Comparison of ENCODE assay signal across 13 cellular contexts in the genomic region with DNA sequence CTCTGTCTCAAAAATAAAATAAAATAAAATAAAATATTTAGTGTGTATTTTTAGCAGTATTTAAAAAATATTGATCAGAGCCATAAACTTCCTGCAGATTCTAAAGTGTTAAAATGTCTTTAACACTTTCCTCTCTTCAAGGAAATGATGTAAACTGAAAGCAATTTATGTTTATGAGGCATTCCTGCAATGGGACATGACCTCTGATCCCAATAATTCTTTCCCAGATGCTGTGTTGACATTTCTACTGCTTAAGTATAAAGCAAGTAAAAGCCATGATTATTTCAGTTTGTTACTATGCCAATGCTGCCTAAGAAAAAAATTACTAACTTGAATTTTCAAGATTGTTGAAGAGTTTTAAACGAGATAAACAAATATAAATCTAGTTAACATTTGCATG. TPM values are rescaled to one million over a fixed set of nuclear protein-coding genes. Genes with fewer than 3 reads are reported as not detected.
DNase-seq lines count a peak whose midpoint lies in the region; ATAC-seq and TF ChIP-seq lines count a peak whose summit lies in the region.
"Had no signal": no experiment of that assay in that cellular context is flagged by ENCODE, and none has a peak within 500 bp of the region (broad histone marks: within the 10 kb centered on the region; RNA-seq: fewer than 3 reads in every experiment).

No MANE protein-coding gene starts in this region.

- no peak overlapping the region for H3K18ac ChIP-seq in mesenchymal stem cell (ENCODE audit: low read depth in 1 of 2, low read length in 2 of 2)

- no peaks in the 10 kb centered on the region for H3K9me3 Mint-ChIP-seq in activated T-cell treated with anti-CD3 and anti-CD28 coated beads, Interleukin-2, amount 50 U/mL, for 72 hours
- H3K9me3 Mint-ChIP-seq: brain had no signal

- no peak overlapping the region for H2AFZ ChIP-seq in mesenchymal stem cell (ENCODE audit: low read depth, low read length)

- H3K36me3 ChIP-seq in BJ (ENCODE audit: control insufficient read depth, insufficient read depth, low read length), result no peaks in the 10 kb centered on the region
- H3K36me3 ChIP-seq in mesenchymal stem cell (ENCODE audit: control insufficient read depth in 1 of 2, insufficient read depth in 2 of 2, low read depth in 1 of 2, low read length in 2 of 2), result no peaks in the 10 kb centered on the region
- H3K36me3 ChIP-seq: thyroid gland had no signal

- no peak overlapping the region for H3K4me3 Mint-ChIP-seq in activated T-cell treated with anti-CD3 and anti-CD28 coated beads, Interleukin-2, amount 50 U/mL, for 72 hours
- H3K4me3 Mint-ChIP-seq: brain had no signal

- POLR2A ChIA-PET in BJ (lab: Charles Lee), result interaction anchor here (0.7 kb wide), 1 partner anchor 19 kb away, joined by 3 read pairs; no protein-coding TSS in a partner anchor

- no peak overlapping the region for H3K4me2 ChIP-seq in mesenchymal stem cell (ENCODE audit: low read length, poor library complexity, severe bottlenecking)

- no peak overlapping the region for H3K23ac ChIP-seq in mesenchymal stem cell (ENCODE audit: low read length in 2 of 2)

- H3K27me3 Mint-ChIP-seq in activated T-cell treated with anti-CD3 and anti-CD28 coated beads, Interleukin-2, amount 50 U/mL, for 72 hours (ENCODE audit: low read depth), result no peaks in the 10 kb centered on the region
- H3K27me3 Mint-ChIP-seq: brain had no signal

- no peak overlapping the region for H3K27ac Mint-ChIP-seq in activated T-cell treated with anti-CD3 and anti-CD28 coated beads, Interleukin-2, amount 50 U/mL, for 72 hours
- H3K27ac Mint-ChIP-seq: brain had no signal

- no peak overlapping the region for H2BK5ac ChIP-seq in mesenchymal stem cell (ENCODE audit: low read depth, low read length, poor library complexity, severe bottlenecking)

- no peaks in the 10 kb centered on the region for H3K79me1 ChIP-seq in mesenchymal stem cell (replicated peaks; ENCODE audit: low read length, poor library complexity, severe bottlenecking)

- peaks cover 0 to 6% of the 10 kb centered on the region in 2 donors for H3K36me3 Mint-ChIP-seq in activated T-cell treated with anti-CD3 and anti-CD28 coated beads, Interleukin-2, amount 50 U/mL, for 72 hours (ENCODE audit: insufficient read depth in 2 of 2)
- H3K36me3 Mint-ChIP-seq: brain had no signal

- CTCF ChIA-PET in BJ (lab: Yijun Ruan, JAX), result interaction anchor here (1.0 to 1.9 kb wide), 3 partner anchors 11 to 196 kb away, joined by 3 to 4 read pairs (median 4); no protein-coding TSS in a partner anchor

- no peak overlapping the region for H3K9ac ChIP-seq in mesenchymal stem cell (ENCODE audit: low read length)

- WGBS in mesenchymal stem cell, result no CpG with 5 or more reads among the region's 1 CpG

- H2BK12ac ChIP-seq in mesenchymal stem cell (ENCODE audit: low read length in 2 of 2), result no peak overlapping the region

- no peaks in the 10 kb centered on the region for H3K27me3 ChIP-seq in BJ (ENCODE audit: control insufficient read depth, insufficient read depth, low read length)
- H3K27me3 ChIP-seq in mesenchymal stem cell (ENCODE audit: control insufficient read depth in 1 of 2, insufficient read depth in 1 of 2, low read length in 2 of 2), result no peaks in the 10 kb centered on the region
- H3K27me3 ChIP-seq: thyroid gland had no signal

- H4K91ac ChIP-seq in mesenchymal stem cell (ENCODE audit: low read length), result no peak overlapping the region

- H3K14ac ChIP-seq in mesenchymal stem cell (ENCODE audit: low read length in 2 of 2), result no peak overlapping the region

- no peak for TF ChIP-seq CTCF in BJ (IDR thresholded peaks at IDR 0.05; ENCODE audit: insufficient read depth, low read depth, low read length)

- peak; percentile 96 for DNase-seq in BJ (ENCODE audit: low read depth)
- DNase-seq in M059J (ENCODE audit: low read depth), result peak; percentile 92
- peak; percentile 48 for DNase-seq in cerebellar cortex (ENCODE audit: low spot score)
- DNase-seq in mesenchymal stem cell, result peak; percentile 86
- DNase-seq in stimulated activated naive CD8-positive, alpha-beta T cell treated with anti-CD3 and anti-CD28 coated beads, Interleukin-15, Interleukin-2, amounts not matched to agents 100 U/mL and 50 U/mL, for 24 hours, result no peak
- no peak for DNase-seq in cerebellum (ENCODE audit: low spot score)
- DNase-seq in activated T-cell treated with anti-CD3 and anti-CD28 coated beads, Interleukin-2, amount 50 U/mL, for 72 hours, result no peak
- DNase-seq in activated T-cell treated with anti-CD3 and anti-CD28 coated beads for 4 hours, result no peak
- DNase-seq: NCI-H2029; stimulated activated CD4-positive, alpha-beta T cell treated with anti-CD3 and anti-CD28 coated beads, Interleukin-4, amount 100 ng/mL, for 24 hours; thyroid gland had no signal

- H3K27ac ChIP-seq in mesenchymal stem cell (ENCODE audit: low read length, poor library complexity, severe bottlenecking), result no peak overlapping the region
- H3K27ac ChIP-seq: thyroid gland had no signal

- no peak overlapping the region for H4K8ac ChIP-seq in mesenchymal stem cell (ENCODE audit: low read length)

- no peak overlapping the region for H2BK120ac ChIP-seq in mesenchymal stem cell (ENCODE audit: low read depth, low read length)

- H3K4me3 ChIP-seq in BJ (ENCODE audit: low read depth, low read length) (no peak overlapping the region), mesenchymal stem cell (ENCODE audit: insufficient read depth in 1 of 2, low read depth in 1 of 2, low read length in 2 of 2) (no peak overlapping the region)
- H3K4me3 ChIP-seq: HAP-1, thyroid gland had no signal

- peaks cover 22% of the 10 kb centered on the region for H3K4me1 Mint-ChIP-seq in activated T-cell treated with anti-CD3 and anti-CD28 coated beads, Interleukin-2, amount 50 U/mL, for 72 hours (ENCODE audit: low read depth)

- H3K9me3 ChIP-seq in mesenchymal stem cell (ENCODE audit: control insufficient read depth, low read length), result no peaks in the 10 kb centered on the region
- H3K9me3 ChIP-seq: HAP-1, thyroid gland had no signal

- no peak overlapping the region for H2AK5ac ChIP-seq in mesenchymal stem cell (ENCODE audit: low read length, severe bottlenecking)

- peaks cover 14% of the 10 kb centered on the region for H3K4me1 ChIP-seq in mesenchymal stem cell (ENCODE audit: control insufficient read depth, insufficient read depth, low read depth, low read length)

- H3K4ac ChIP-seq in mesenchymal stem cell (ENCODE audit: low read depth in 1 of 2, low read length in 2 of 2), result no peak overlapping the region

- ATAC-seq in stimulated activated naive CD8-positive, alpha-beta T cell treated with anti-CD3 and anti-CD28 coated beads, Interleukin-15, Interleukin-2, amounts not matched to agents 100 U/mL and 50 U/mL, for 24 hours, result no peak
- ATAC-seq in activated T-cell treated with anti-CD3 and anti-CD28 coated beads, Interleukin-2, amount 50 U/mL, for 72 hours (replicated peaks in 1 of 2), result no peak

- no peak overlapping the region for H2BK15ac ChIP-seq in mesenchymal stem cell (ENCODE audit: low read depth, poor library complexity, severe bottlenecking)

RNA-seq across cellular contexts. Expression of gene COQ2, which starts 29.0 kb away (rescaled TPM):
- 14.5 and 21.0 TPM in 2 replicates for polyA plus RNA-seq in BJ (2011; rRNA removed)
- polyA minus RNA-seq in BJ (2011; rRNA and poly(A)+ RNA removed), result 8.5 and 13.0 TPM in 2 replicates
- total RNA-seq in M059J (2014; rRNA removed; shearing (Covaris generic)), result 18.7 and 20.3 TPM in 2 replicates
- polyA plus RNA-seq in mesenchymal stem cell (2013, experiment 1 of 2), result 11.2 TPM
- 11.6 TPM for polyA plus RNA-seq in mesenchymal stem cell (2013, experiment 2 of 2)
- 14.8 TPM for total RNA-seq in cerebellum
- total RNA-seq in activated T-cell treated with anti-CD3 and anti-CD28 coated beads, Interleukin-2, amount 50 U/mL, for 72 hours, result 10 to 100 TPM; 15.9 to 19.4 TPM

Comparison
In these comparisons a context has a peak if more than half of its experiments do, and no peak if none do; other contexts are left out.
1. DNase-seq: peak in BJ (single experiment), M059J (single experiment), cerebellar cortex (single experiment) and mesenchymal stem cell (single experiment); none in stimulated activated naive CD8-positive, alpha-beta T cell treated with anti-CD3 and anti-CD28 coated beads, Interleukin-15, Interleukin-2, amounts not matched to agents 100 U/mL and 50 U/mL, for 24 hours (single experiment), cerebellum (single experiment), activated T-cell treated with anti-CD3 and anti-CD28 coated beads, Interleukin-2, amount 50 U/mL, for 72 hours (0 of 2) and activated T-cell treated with anti-CD3 and anti-CD28 coated beads for 4 hours (single experiment).